Comparison of ENCODE assay signal across 8 cellular contexts in the genomic region with DNA sequence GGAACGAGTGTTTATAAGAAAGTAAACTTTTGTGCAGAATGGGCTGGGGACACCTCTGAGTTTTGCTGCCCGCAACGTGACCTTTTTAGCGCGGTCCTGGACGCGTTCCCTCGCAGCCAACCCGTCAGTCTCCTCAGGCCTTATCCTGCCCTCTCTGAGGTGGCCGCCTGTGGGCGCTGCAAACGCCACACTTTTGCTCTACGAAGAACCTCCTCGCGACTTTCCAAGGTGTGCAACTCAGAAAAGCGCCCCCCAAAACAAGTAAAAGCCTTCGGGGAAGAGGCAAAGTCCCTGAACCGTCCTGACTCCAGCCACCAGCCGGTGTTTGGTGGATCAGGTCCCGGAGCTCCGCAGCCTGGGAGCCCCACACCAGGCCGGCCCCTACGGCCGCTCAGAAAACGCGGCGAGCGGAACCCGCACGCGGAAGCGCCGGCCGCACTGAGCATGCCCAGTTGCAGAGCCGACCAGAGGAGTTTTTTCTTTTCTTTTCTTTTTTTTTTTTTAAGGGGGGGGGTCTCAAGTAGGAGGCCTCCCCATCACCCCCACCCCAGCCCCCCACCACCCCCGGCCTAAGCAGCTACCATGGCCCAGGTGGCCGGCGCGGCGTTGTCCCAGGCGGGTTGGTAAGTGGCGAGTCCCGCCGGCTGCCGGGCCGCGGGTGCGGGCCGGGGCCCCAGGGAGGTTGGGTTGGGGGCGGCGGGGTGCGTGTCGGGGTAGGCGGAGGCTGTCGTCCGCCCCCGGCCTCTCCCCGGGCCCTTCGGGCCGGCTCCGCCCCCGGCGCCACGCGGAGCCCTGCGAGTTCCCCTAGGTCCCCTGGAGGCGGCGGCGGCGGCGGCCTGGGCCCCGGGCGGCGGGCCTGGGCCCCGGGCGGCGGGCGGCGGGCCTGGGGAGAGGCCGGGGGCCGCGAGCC. TPM values are rescaled to one million over a fixed set of nuclear protein-coding genes. Genes with fewer than 3 reads are reported as not detected.
A peak's percentile ranks its signal among the peaks of the same experiment; 100 is the strongest.
DNase-seq lines count a peak whose midpoint lies in the region; ATAC-seq and TF ChIP-seq lines count a peak whose summit lies in the region.

A gene (plus strand): TSS at position 438 of the 910 bp plus-strand sequence. CDS start 145 bp downstream, at position 583.

- in situ Hi-C loops in Caki2 (cut with HindIII; ENCODE audit: low pct_unique_long_range_greater_than_20kb, low sequenced_read_pairs): no loop called here

- H3K27me3 ChIP-seq in endocrine pancreas (ENCODE audit: control insufficient read depth, insufficient read depth, low read length): no peaks in the 10 kb centered on the region

- peak; percentile 74 for ATAC-seq in activated CD8-positive, alpha-beta memory T cell treated with anti-CD3 and anti-CD28 coated beads, Interleukin-2, amount 10 ng/mL, durations not matched to agents 7 days and 5 days

- no peaks in the 10 kb centered on the region for H3K9me3 Mint-ChIP-seq in activated CD8-positive, alpha-beta memory T cell treated with anti-CD3 and anti-CD28 coated beads, Interleukin-2, amount 10 ng/mL, durations not matched to agents 7 days and 5 days (ENCODE audit: low read depth)

- DNase-seq in Caki2 (ENCODE audit: low read depth) (peak; percentile 86), GM20000 (ENCODE audit: low spot score) (peak; percentile 90), HS-5 (ENCODE audit: low read depth) (peak; percentile 43), NOMO-1 treated with dmso at 0.1 percent for 144 hours (lab: John Stamatoyannopoulos, UW; ENCODE audit: unreplicated experiment) (peak; percentile 83), mesenteric fat pad (ENCODE audit: low spot score) (peak; percentile 92)
- DNase-seq in activated CD8-positive, alpha-beta memory T cell treated with anti-CD3 and anti-CD28 coated beads, Interleukin-2, amount 10 ng/mL, durations not matched to agents 7 days and 5 days: peak; percentile 91
- DNase-seq in stimulated activated CD8-positive, alpha-beta memory T cell treated with anti-CD3 and anti-CD28 coated beads, Interleukin-15, amount 100 ng/mL, for 24 hours (ENCODE audit: low read depth): peak; percentile 58

- H3K27me3 Mint-ChIP-seq in activated CD8-positive, alpha-beta memory T cell treated with anti-CD3 and anti-CD28 coated beads, Interleukin-2, amount 10 ng/mL, durations not matched to agents 7 days and 5 days: no peaks in the 10 kb centered on the region

- CTCF ChIA-PET in activated CD8-positive, alpha-beta memory T cell treated with anti-CD3 and anti-CD28 coated beads, Interleukin-2, amount 10 ng/mL, durations not matched to agents 7 days and 5 days (lab: Charles Lee): interaction anchor here (1.5 to 3.6 kb wide), 3 partner anchors 10 to 34 kb away, joined by 4 to 18 read pairs (median 15); no protein-coding TSS in a partner anchor

- peak within 1 kb of the TSS; percentile 95 for H3K27ac Mint-ChIP-seq in activated CD8-positive, alpha-beta memory T cell treated with anti-CD3 and anti-CD28 coated beads, Interleukin-2, amount 10 ng/mL, durations not matched to agents 7 days and 5 days

- H3K4me3 ChIP-seq in endocrine pancreas (ENCODE audit: control insufficient read depth, insufficient read depth, low read length): peak within 1 kb of the TSS; percentile 85

- peak within 1 kb of the TSS; percentile 89 for H3K4me3 Mint-ChIP-seq in activated CD8-positive, alpha-beta memory T cell treated with anti-CD3 and anti-CD28 coated beads, Interleukin-2, amount 10 ng/mL, durations not matched to agents 7 days and 5 days

- peaks cover 42% of the 10 kb centered on the region for H3K4me1 Mint-ChIP-seq in activated CD8-positive, alpha-beta memory T cell treated with anti-CD3 and anti-CD28 coated beads, Interleukin-2, amount 10 ng/mL, durations not matched to agents 7 days and 5 days

- no peaks in the 10 kb centered on the region for H3K36me3 Mint-ChIP-seq in activated CD8-positive, alpha-beta memory T cell treated with anti-CD3 and anti-CD28 coated beads, Interleukin-2, amount 10 ng/mL, durations not matched to agents 7 days and 5 days

- H3K4me1 ChIP-seq in endocrine pancreas (ENCODE audit: control insufficient read depth, insufficient read depth, low read length): peaks cover 6% of the 10 kb centered on the region

- H3K9me3 ChIP-seq in endocrine pancreas (ENCODE audit: control insufficient read depth, low read length): no peaks in the 10 kb centered on the region

- peak within 1 kb of the TSS; percentile 91 for H3K9ac ChIP-seq in endocrine pancreas (ENCODE audit: control insufficient read depth, insufficient read depth, low read length)

- no peaks in the 10 kb centered on the region for H3K36me3 ChIP-seq in endocrine pancreas (ENCODE audit: control insufficient read depth, insufficient read depth, low read length)

- peak; percentile 68 for TF ChIP-seq CTCF in GM20000 (IDR thresholded peaks at IDR 0.05; ENCODE audit: extremely low read depth, missing control alignments)

RNA-seq across cellular contexts. Expression of the gene that starts here (rescaled TPM):
- total RNA-seq in Caki2 (2014; rRNA removed; shearing (Covaris generic); ENCODE audit: low replicate concordance): 4.6 and 7.4 TPM in 2 replicates
- total RNA-seq in activated CD8-positive, alpha-beta memory T cell treated with anti-CD3 and anti-CD28 coated beads, Interleukin-2, amount 10 ng/mL, durations not matched to agents 7 days and 5 days: 10 to 100 TPM; 25.0 to 26.1 TPM
- 23.7 TPM for total RNA-seq in mesenteric fat pad

Comparison
In these comparisons a context has a peak if more than half of its experiments do, and no peak if none do; other contexts are left out.
1. Peak in every context shown above with its lines: DNase-seq, ATAC-seq and H3K4me3 ChIP-seq.